In the genomic region with DNA sequence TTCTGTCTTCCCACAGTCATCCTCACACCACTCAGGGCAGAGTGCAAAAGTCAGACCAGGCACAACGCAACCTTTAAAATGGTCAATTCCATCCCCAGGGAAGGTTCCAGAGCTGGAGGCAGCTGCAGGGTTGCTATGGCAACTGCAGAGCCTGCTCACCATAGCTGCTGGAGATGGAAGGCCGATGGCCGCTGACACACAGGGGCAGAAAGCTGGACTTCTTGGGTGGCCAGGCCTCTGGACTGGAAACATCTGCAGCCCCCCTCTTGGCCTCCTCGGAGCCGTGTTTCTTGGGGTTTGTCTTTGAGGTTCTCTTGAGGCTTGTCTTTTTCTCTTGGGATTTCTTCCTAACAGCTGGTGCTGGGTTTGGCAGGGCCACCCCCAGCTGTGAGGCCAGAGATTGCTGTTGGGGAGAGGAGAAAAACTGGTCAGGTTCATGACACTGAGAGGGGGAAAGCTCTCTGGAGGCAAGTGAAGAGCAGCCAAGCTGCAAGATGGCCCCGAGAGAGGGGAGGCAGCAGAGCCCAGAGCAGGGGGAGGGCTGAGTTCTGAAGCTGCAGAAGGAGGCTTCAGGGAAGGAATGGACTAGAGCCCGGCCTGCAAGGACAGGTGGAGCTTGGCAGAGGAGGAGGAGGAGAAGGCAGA, we compare ENCODE assay signal across 21 cellular contexts. TPM values are rescaled to one million over a fixed set of nuclear protein-coding genes. Genes with fewer than 3 reads are reported as not detected.
DNase-seq lines count a peak whose midpoint lies in the region; ATAC-seq, FAIRE-seq and TF ChIP-seq lines count a peak whose summit lies in the region.
"Had no signal": no experiment of that assay in that cellular context is flagged by ENCODE, and none has a peak within 500 bp of the region (broad histone marks: within the 10 kb centered on the region; RNA-seq: fewer than 3 reads in every experiment).

No MANE protein-coding gene starts in this region.

- TF ChIP-seq POLR2A in gastroesophageal sphincter (IDR thresholded peaks at IDR 0.05): no peak

- H3K36me3 ChIP-seq in SJCRH30: no peaks in the 10 kb centered on the region
- H3K36me3 ChIP-seq in kidney (ENCODE audit: control insufficient read depth in 1 of 2, insufficient read depth in 2 of 2, low read length in 2 of 2): no peaks in the 10 kb centered on the region
- no peaks in the 10 kb centered on the region for H3K36me3 ChIP-seq in gastroesophageal sphincter
- H3K36me3 ChIP-seq: cardiac muscle cell, uterus had no signal

- H3K4me3 ChIP-seq in SJCRH30 (no peak overlapping the region), kidney (ENCODE audit: low read length in 2 of 2) (no peak overlapping the region), gastroesophageal sphincter (no peak overlapping the region)
- H3K4me3 ChIP-seq: cardiac muscle cell, uterus had no signal

- DNase-seq in NCI-H1092 treated with DMSO at 0.1 percent for 48 hours (lab: John Stamatoyannopoulos, UW) (peak; percentile 19), NCI-H1092 (lab: John Stamatoyannopoulos, UW) (no peak), SJCRH30 (peak; percentile 83 to 84), kidney (peak; percentile 91), posterior vena cava (ENCODE audit: low spot score) (peak; percentile 73), islet precursor cell (no peak), NCI-H2196 treated with DMSO at 0.1 percent for 48 hours (lab: John Stamatoyannopoulos, UW; ENCODE audit: unreplicated experiment) (no peak)
- DNase-seq: activated CD4-positive, CD25-positive, alpha-beta regulatory T cell treated with anti-CD3 and anti-CD28 coated beads, Interleukin-2, amount 50 U/mL, for 72 hours; activated CD8-positive, alpha-beta memory T cell treated with anti-CD3 and anti-CD28 coated beads, Interleukin-2, amount 50 U/mL, for 4 hours; CD8-positive, alpha-beta T cell; naive thymus-derived CD8-positive, alpha-beta T cell; NCI-H510A; stimulated activated naive B cell treated with anti-CD40 and anti-IgM and Interleukin-4, amounts not matched to agents 10 μg/mL and 1 μg/mL and 100 μg/mL, for 72 hours; uterus had no signal

- intact Hi-C loops in kidney (cut with DNase I) (no loop called here), posterior vena cava (cut with DNase I) (no loop called here)

- H3K9ac ChIP-seq in kidney (ENCODE audit: low read length in 2 of 2): no peak overlapping the region

- H3K27me3 ChIP-seq in SJCRH30: no peaks in the 10 kb centered on the region
- peaks cover 21% of the 10 kb centered on the region for H3K27me3 ChIP-seq in gastroesophageal sphincter
- H3K27me3 ChIP-seq: cardiac muscle cell, uterus had no signal

- H3K27ac ChIP-seq in SJCRH30: no peak overlapping the region
- H3K27ac ChIP-seq in kidney (ENCODE audit: low read depth in 2 of 2, low read length in 2 of 2): no peak overlapping the region
- H3K27ac ChIP-seq in gastroesophageal sphincter: no peak overlapping the region
- H3K27ac ChIP-seq: cardiac muscle cell, uterus had no signal

- H3K4me1 ChIP-seq in SJCRH30 (peaks cover 21% of the 10 kb centered on the region), kidney (ENCODE audit: control insufficient read depth in 1 of 2, insufficient read depth in 1 of 2, low read depth in 1 of 2, low read length in 2 of 2) (no peaks in the 10 kb centered on the region), gastroesophageal sphincter (no peaks in the 10 kb centered on the region)
- H3K4me1 ChIP-seq: uterus had no signal

- TF ChIP-seq CTCF in kidney (IDR thresholded peaks at IDR 0.05; ENCODE audit: borderline replicate concordance, extremely low read depth, insufficient read depth): no peak
- TF ChIP-seq CTCF in gastroesophageal sphincter (IDR thresholded peaks at IDR 0.05): no peak

- no peak for FAIRE-seq in kidney (lab: Jason Lieb, UNC)
- FAIRE-seq: A204.1, endothelial cell of umbilical vein, RCC 7860 had no signal

- no peak for ATAC-seq in gastroesophageal sphincter
- ATAC-seq: activated naive CD4-positive, alpha-beta T cell treated with anti-CD3 and anti-CD28 coated beads, Interleukin-2, amount 50 U/mL, for 72 hours; CD8-positive, alpha-beta T cell; naive thymus-derived CD8-positive, alpha-beta T cell had no signal

- H3K9me3 ChIP-seq in SJCRH30 (replicated peaks) (no peaks in the 10 kb centered on the region), kidney (ENCODE audit: control insufficient read depth in 1 of 2, low read length in 2 of 2) (no peaks in the 10 kb centered on the region), gastroesophageal sphincter (no peaks in the 10 kb centered on the region)
- H3K9me3 ChIP-seq: uterus had no signal

- WGBS in gastroesophageal sphincter (ENCODE audit: low coverage in 1 of 2), 2 donors: 69% methylated on average over 2 of the region's 7 CpGs; no CpG with 5 or more reads in 1 of the 2 donors

- no peak for TF ChIP-seq EP300 in gastroesophageal sphincter (IDR thresholded peaks at IDR 0.05)

RNA-seq across cellular contexts. Expression of gene BNIP5, which starts 10.2 kb away (rescaled TPM):
- 0.04 TPM in 1 of 2 replicates, not detected in the other for total RNA-seq in SJCRH30 (2014; rRNA removed; shearing (Covaris generic))
- 0.44 TPM for total RNA-seq in kidney
- not detected for polyA plus RNA-seq in kidney (ENCODE audit: insufficient read depth, low read depth, low replicate concordance)
- total RNA-seq in posterior vena cava: not detected
- not detected for total RNA-seq in gastroesophageal sphincter
- total RNA-seq: activated naive CD4-positive, alpha-beta T cell treated with anti-CD3 and anti-CD28 coated beads, Interleukin-2, amount 50 U/mL, for 72 hours; CD8-positive, alpha-beta T cell; endothelial cell of umbilical vein; naive thymus-derived CD8-positive, alpha-beta T cell; T-helper 1 cell treated with Interleukin-12 subunit alpha and Interleukin-12 subunit beta and Interleukin-4 antibody, amounts not matched to agents 30 ng/mL and 1 ng/mL, for 36 hours; uterus had no signal
- polyA plus RNA-seq: cardiac muscle cell; endothelial cell of umbilical vein; naive thymus-derived CD8-positive, alpha-beta T cell had no signal

RNA-seq across cellular contexts. Expression of gene PNPLA1, which starts 56.6 kb away (rescaled TPM):
- not detected in 2 replicates for total RNA-seq in SJCRH30 (2014; rRNA removed; shearing (Covaris generic))
- 0.19 TPM for total RNA-seq in kidney
- polyA plus RNA-seq in kidney (ENCODE audit: insufficient read depth, low read depth, low replicate concordance): 1.2 TPM
- total RNA-seq in posterior vena cava: under 1 TPM; 0.14 to 0.19 TPM
- not detected for total RNA-seq in gastroesophageal sphincter
- total RNA-seq: activated naive CD4-positive, alpha-beta T cell treated with anti-CD3 and anti-CD28 coated beads, Interleukin-2, amount 50 U/mL, for 72 hours; cardiac muscle cell; endothelial cell of umbilical vein; naive thymus-derived CD8-positive, alpha-beta T cell; T-helper 1 cell treated with Interleukin-12 subunit alpha and Interleukin-12 subunit beta and Interleukin-4 antibody, amounts not matched to agents 30 ng/mL and 1 ng/mL, for 36 hours; uterus had no signal
- polyA plus RNA-seq: cardiac muscle cell; endothelial cell of umbilical vein; naive thymus-derived CD8-positive, alpha-beta T cell had no signal

Comparison
In these comparisons a context has a peak if more than half of its experiments do, and no peak if none do; other contexts are left out.
1. DNase-seq: peak in NCI-H1092 treated with DMSO at 0.1 percent for 48 hours (single experiment), SJCRH30 (2 of 2), kidney (single experiment) and posterior vena cava (single experiment); none in NCI-H1092 (single experiment), islet precursor cell (single experiment) and NCI-H2196 treated with DMSO at 0.1 percent for 48 hours (single experiment).